ENCODE assay signal across 8 cellular contexts in genomic region chr19:12792853-12793289, GRCh38. TPM values are rescaled to one million over a fixed set of nuclear protein-coding genes. Genes with fewer than 3 reads are reported as not detected.
DNase-seq lines count a peak whose midpoint lies in the region; ATAC-seq and TF ChIP-seq lines count a peak whose summit lies in the region.

No MANE protein-coding gene starts in this region.

- H3K36me3 ChIP-seq in Karpas-422 (ENCODE audit: insufficient read depth, low read length) = no peaks in the 10 kb centered on the region
- no peaks in the 10 kb centered on the region for H3K36me3 ChIP-seq in breast epithelium
- H3K36me3 ChIP-seq in mucosa of stomach (ENCODE audit: control insufficient read depth, insufficient read depth, low read length) = no peaks in the 10 kb centered on the region

- peak overlapping the region; percentile 95 for H3K4me2 ChIP-seq in Karpas-422 (ENCODE audit: low read depth, low read length, poor library complexity, severe bottlenecking)

- H3K9ac ChIP-seq in Karpas-422 (ENCODE audit: low read length) (peak overlapping the region; percentile 96), mucosa of stomach (ENCODE audit: low read length) (peak overlapping the region; percentile 98)

- intact Hi-C loops in breast epithelium (cut with DNase I; ENCODE audit: low total_unique reads) = no loop called here

- H2AFZ ChIP-seq in Karpas-422 (ENCODE audit: low read length) = no peak overlapping the region

- no peaks in the 10 kb centered on the region for H3K27me3 ChIP-seq in AG04450 (ENCODE audit: control insufficient read depth, insufficient read depth, low read length)
- no peaks in the 10 kb centered on the region for H3K27me3 ChIP-seq in Karpas-422 (ENCODE audit: low read length)
- no peaks in the 10 kb centered on the region for H3K27me3 ChIP-seq in breast epithelium
- H3K27me3 ChIP-seq in mucosa of stomach (ENCODE audit: control insufficient read depth, insufficient read depth, low read length) = no peaks in the 10 kb centered on the region

- no peaks in the 10 kb centered on the region for H3K9me2 ChIP-seq in Karpas-422 (replicated peaks; ENCODE audit: insufficient read depth, low read length)

- peak overlapping the region; percentile 99 for H3K4me3 ChIP-seq in AG04450 (ENCODE audit: low read depth, low read length)
- peak overlapping the region; percentile 80 for H3K4me3 ChIP-seq in Karpas-422 (ENCODE audit: low read length)
- H3K4me3 ChIP-seq in breast epithelium = peak overlapping the region; percentile 92 to 100 (median 95)
- H3K4me3 ChIP-seq in mucosa of stomach (ENCODE audit: low read length) = peak overlapping the region; percentile 88

- H3K27ac ChIP-seq in AG04450 (ENCODE audit: low read depth, low read length) = peak overlapping the region; percentile 90
- peak overlapping the region; percentile 84 for H3K27ac ChIP-seq in Karpas-422 (ENCODE audit: low read length)
- peak overlapping the region; percentile 98 to 100 for H3K27ac ChIP-seq in breast epithelium

- H3K9me3 ChIP-seq in AG04450 (ENCODE audit: control insufficient read depth, insufficient read depth, low read length) (peaks cover 10% of the 10 kb centered on the region; the same call in 1 of the 2 replicates), Karpas-422 (ENCODE audit: low read length) (no peaks in the 10 kb centered on the region), breast epithelium (no peaks in the 10 kb centered on the region), mucosa of stomach (ENCODE audit: control insufficient read depth, low read length) (no peaks in the 10 kb centered on the region)

- H3K79me2 ChIP-seq in Karpas-422 (ENCODE audit: low read length) = peaks cover 18% of the 10 kb centered on the region

- no peak for TF ChIP-seq POLR2A in breast epithelium (IDR thresholded peaks at IDR 0.05)

- POLR2A ChIA-PET in AG04450 (lab: Yijun Ruan, JAX) = interaction anchor here (0.5 to 4.5 kb wide), 16 partner anchors 9 to 262 kb away, joined by 3 to 157 read pairs (median 7); partner anchors contain the start of genes GCDH, RNASEH2A, THSD8 and TNPO2

- H4K20me1 ChIP-seq in Karpas-422 (ENCODE audit: insufficient read depth, low read depth, low read length) = peaks cover 5% of the 10 kb centered on the region; the same call in 1 of the 2 replicates

- CTCF ChIA-PET in AG04450 (lab: Charles Lee) = interaction anchor here (0.5 to 12.2 kb wide), 6 partner anchors 15 to 35 kb away, joined by 3 to 410 read pairs (median 5); no protein-coding TSS in a partner anchor

- ATAC-seq in GM18907 (IDR thresholded peaks at IDR 0.05; ENCODE audit: unreplicated experiment) = no peak

- H3K4me1 ChIP-seq in Karpas-422 (ENCODE audit: low read length) (peaks cover 52% of the 10 kb centered on the region), breast epithelium (peaks cover 6 to 25% of the 10 kb centered on the region in 2 donors), mucosa of stomach (ENCODE audit: control insufficient read depth, insufficient read depth, low read length) (peaks cover 50% of the 10 kb centered on the region)

- DNase-seq in AG04450 (ENCODE audit: low read depth, low spot score) = no peak
- no peak for DNase-seq in Karpas-422
- DNase-seq in breast epithelium (ENCODE audit: low spot score in 2 of 2) = no peak
- no peak for DNase-seq in mucosa of gallbladder (ENCODE audit: low spot score)
- DNase-seq in AG08395 (ENCODE audit: low spot score) = no peak
- DNase-seq in Kasumi-1 (lab: John Stamatoyannopoulos, UW) = no peak

- TF ChIP-seq CTCF in AG04450 (IDR thresholded peaks at IDR 0.05; ENCODE audit: low read depth, low read length) = no peak
- TF ChIP-seq CTCF in breast epithelium (IDR thresholded peaks at IDR 0.05) = peak in 1 of 3 donors; percentile 15

RNA-seq across cellular contexts. Expression of gene JUNB, which starts 1.6 kb away (rescaled TPM):
- 24.1 and 44.3 TPM in 2 replicates for polyA plus RNA-seq in AG04450 (2011; rRNA removed)
- polyA minus RNA-seq in AG04450 (2011; rRNA and poly(A)+ RNA removed) = 15.7 and 16.4 TPM in 2 replicates
- total RNA-seq in Karpas-422 (2014; rRNA removed; shearing (Covaris generic); ENCODE audit: low replicate concordance) = 60.0 and 156 TPM in 2 replicates
- total RNA-seq in breast epithelium (100 to 1,000 TPM; 108 to 581 (median 320) TPM), mucosa of gallbladder (119 TPM)

RNA-seq across cellular contexts. Expression of gene PRDX2, which starts 8.7 kb away (rescaled TPM):
- polyA plus RNA-seq in AG04450 (2011; rRNA removed) = 187 and 237 TPM in 2 replicates
- 146 and 200 TPM in 2 replicates for polyA minus RNA-seq in AG04450 (2011; rRNA and poly(A)+ RNA removed)
- 372 and 566 TPM in 2 replicates for total RNA-seq in Karpas-422 (2014; rRNA removed; shearing (Covaris generic); ENCODE audit: low replicate concordance)
- total RNA-seq in breast epithelium = 100 to 1,000 TPM; 150 to 199 (median 199) TPM
- total RNA-seq in mucosa of gallbladder = 319 TPM

RNA-seq across cellular contexts. Expression of gene THSD8, which starts 9.0 kb away (rescaled TPM):
- polyA plus RNA-seq in AG04450 (2011; rRNA removed) = 1.6 and 2.4 TPM in 2 replicates
- 0.74 TPM in 1 of 2 replicates, not detected in the other for polyA minus RNA-seq in AG04450 (2011; rRNA and poly(A)+ RNA removed)
- total RNA-seq in Karpas-422 (2014; rRNA removed; shearing (Covaris generic); ENCODE audit: low replicate concordance) = 9.0 TPM in 1 of 2 replicates, not detected in the other
- not detected for total RNA-seq in breast epithelium
- total RNA-seq in mucosa of gallbladder = 4.1 TPM

RNA-seq across cellular contexts. Expression of gene RNASEH2A, which starts 13.5 kb away (rescaled TPM):
- 11.6 and 11.7 TPM in 2 replicates for polyA plus RNA-seq in AG04450 (2011; rRNA removed)
- 15.1 and 18.8 TPM in 2 replicates for polyA minus RNA-seq in AG04450 (2011; rRNA and poly(A)+ RNA removed)
- total RNA-seq in Karpas-422 (2014; rRNA removed; shearing (Covaris generic); ENCODE audit: low replicate concordance) = 37.8 and 48.4 TPM in 2 replicates
- total RNA-seq in breast epithelium (1 to 10 TPM; 5.2 to 8.8 (median 8.5) TPM), mucosa of gallbladder (7.3 TPM)

RNA-seq across cellular contexts. Expression of gene HOOK2, which starts 17.5 kb away (rescaled TPM):
- polyA plus RNA-seq in AG04450 (2011; rRNA removed) = 5.5 and 6.4 TPM in 2 replicates
- polyA minus RNA-seq in AG04450 (2011; rRNA and poly(A)+ RNA removed) = 4.7 and 5.7 TPM in 2 replicates
- total RNA-seq in Karpas-422 (2014; rRNA removed; shearing (Covaris generic); ENCODE audit: low replicate concordance) = 7.6 and 21.2 TPM in 2 replicates
- 100 to 1,000 TPM in 1 of 3 donors, 10 to 100 TPM in 2; 45.8 to 101 (median 98.6) TPM for total RNA-seq in breast epithelium
- 128 TPM for total RNA-seq in mucosa of gallbladder
